In the genomic region with DNA sequence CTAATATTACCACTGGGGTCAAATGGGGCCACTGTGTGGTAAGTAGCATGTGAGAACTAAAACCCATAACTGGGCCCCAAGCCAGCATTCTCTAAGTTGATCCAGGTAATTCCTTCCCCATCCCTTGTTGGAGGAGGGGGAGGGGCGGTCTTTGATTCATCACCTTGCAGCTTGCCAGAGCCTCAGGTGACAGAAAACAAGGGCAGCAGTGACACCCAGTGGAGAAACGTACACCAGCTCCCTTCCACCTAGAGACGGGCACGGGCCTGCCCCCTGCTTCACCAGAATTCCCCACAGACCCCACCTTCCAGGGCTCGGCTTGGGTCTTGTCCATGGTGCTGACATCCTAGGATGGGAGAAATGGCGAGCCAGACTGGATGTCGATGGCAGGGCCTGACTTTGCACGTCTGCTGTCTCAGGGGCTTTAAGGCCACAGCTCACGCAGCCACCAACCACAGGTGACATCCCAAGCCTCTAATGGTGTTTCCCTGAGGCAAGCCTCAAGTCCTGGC, we compare ENCODE assay signal across 8 cellular contexts.
DNase-seq lines count a peak whose midpoint lies in the region; ATAC-seq and TF ChIP-seq lines count a peak whose summit lies in the region.

No MANE protein-coding gene starts in this region.

- H3K27me3 ChIP-seq in mesendoderm (ENCODE audit: insufficient read depth, low read length, poor library complexity) (no peaks in the 10 kb centered on the region), uterus (no peaks in the 10 kb centered on the region)

- TF ChIP-seq CTCF in coronary artery (IDR thresholded peaks at IDR 0.05) = no peak
- peak in 2 of 4 experiments; percentile 6 to 53 for TF ChIP-seq CTCF in uterus (IDR thresholded peaks at IDR 0.05)

- H3K9ac ChIP-seq in mesendoderm (ENCODE audit: low read length) = no peak overlapping the region

- no peak overlapping the region for H2BK5ac ChIP-seq in mesendoderm (ENCODE audit: low read length)

- no peak overlapping the region for H3K4me3 ChIP-seq in coronary artery
- no peak overlapping the region for H3K4me3 ChIP-seq in mesendoderm (ENCODE audit: low read length)
- no peak overlapping the region for H3K4me3 ChIP-seq in uterus

- H3K4ac ChIP-seq in mesendoderm (ENCODE audit: low read depth, low read length) = no peak overlapping the region

- H3K27ac ChIP-seq in coronary artery = no peak overlapping the region
- no peak overlapping the region for H3K27ac ChIP-seq in mesendoderm (ENCODE audit: low read depth, low read length)
- H3K27ac ChIP-seq in uterus = no peak overlapping the region

- H3K79me2 ChIP-seq in mesendoderm (ENCODE audit: control insufficient read depth, insufficient read depth, low read length) = no peaks in the 10 kb centered on the region

- no CpG with 5 or more reads among the region's 9 CpGs for WGBS in mesendoderm (ENCODE audit: extremely low coverage, insufficient coverage, low lambda C conversion rate)

- no peak overlapping the region for H2AK5ac ChIP-seq in mesendoderm (ENCODE audit: low read length)

- no peak overlapping the region for H3K56ac ChIP-seq in mesendoderm (ENCODE audit: low read length)

- intact Hi-C loops in uterus (cut with DNase I; ENCODE audit: low total_unique reads) = no loop called here

- H3K18ac ChIP-seq in mesendoderm (ENCODE audit: low read length) = no peak overlapping the region

- DNase-seq in DMS 273 (lab: John Stamatoyannopoulos, UW; ENCODE audit: unreplicated experiment) (peak; percentile 89), NCI-H1092 treated with DMSO at 0.1 percent for 48 hours (lab: John Stamatoyannopoulos, UW) (peak; percentile 87), SK-N-DZ (ENCODE audit: low spot score) (peak; percentile 81), coronary artery (ENCODE audit: low spot score) (peak; percentile 69), mesendoderm (peak; percentile 98), uterus (peak; percentile 25 to 41)
- DNase-seq in effector CD8-positive, alpha-beta T cell (lab: John Stamatoyannopoulos, UW) = no peak

- H3K4me1 ChIP-seq in mesendoderm (ENCODE audit: control insufficient read depth, low read depth, low read length) (no peaks in the 10 kb centered on the region), uterus (no peaks in the 10 kb centered on the region)

- H4K5ac ChIP-seq in mesendoderm (ENCODE audit: low read length) = no peak overlapping the region

- H3K4me2 ChIP-seq in mesendoderm (ENCODE audit: low read length) = no peak overlapping the region

- H3K79me1 ChIP-seq in mesendoderm (ENCODE audit: low read length) = no peaks in the 10 kb centered on the region

- no peak overlapping the region for H2BK15ac ChIP-seq in mesendoderm (replicated peaks; ENCODE audit: low read depth)

- H3K23ac ChIP-seq in mesendoderm (ENCODE audit: low read length) = no peak overlapping the region

- no peak overlapping the region for H2BK120ac ChIP-seq in mesendoderm (ENCODE audit: low read depth, low read length)

- H3K36me3 ChIP-seq in mesendoderm (ENCODE audit: control insufficient read depth, insufficient read depth, low read length) (no peaks in the 10 kb centered on the region), uterus (no peaks in the 10 kb centered on the region)

- H3K9me3 ChIP-seq in uterus = no peaks in the 10 kb centered on the region

- peak; percentile 57 for ATAC-seq in GM21825 (IDR thresholded peaks at IDR 0.05; ENCODE audit: unreplicated experiment)

- no peak for TF ChIP-seq POLR2A in uterus (IDR thresholded peaks at IDR 0.05)

- H4K8ac ChIP-seq in mesendoderm (ENCODE audit: low read depth, low read length) = no peak overlapping the region
